ENCODE assay signal across 8 cellular contexts in the genomic region with DNA sequence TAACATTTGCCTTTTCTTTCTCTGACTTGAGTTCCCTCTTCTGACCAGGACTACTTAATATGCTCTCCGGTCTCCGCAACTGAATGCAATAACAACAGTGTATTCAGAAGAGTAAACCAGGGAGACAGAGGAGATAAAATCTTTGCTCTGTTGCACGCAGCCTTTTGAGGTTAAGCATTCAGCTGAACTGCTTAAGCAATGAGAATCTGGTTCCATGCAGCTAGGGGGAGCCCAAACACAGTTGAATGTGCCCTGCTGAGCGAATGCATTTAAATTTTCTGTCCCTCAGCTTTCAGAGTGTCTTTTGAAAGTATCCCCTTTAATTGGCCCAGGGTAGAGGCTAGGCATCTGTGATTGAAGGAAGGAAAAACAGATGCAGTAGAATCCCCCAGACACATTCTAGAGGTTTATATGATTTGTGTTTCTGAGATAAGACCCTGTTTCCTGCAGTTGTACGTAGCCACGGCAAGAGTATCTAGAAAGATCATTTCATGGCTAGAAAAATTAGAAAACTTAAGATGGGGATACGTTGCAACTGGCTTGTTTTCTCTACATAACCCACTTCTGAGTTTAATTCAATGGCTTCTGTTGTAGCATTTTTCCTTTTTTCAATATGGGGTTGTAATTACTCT.
A peak's percentile ranks its signal among the peaks of the same experiment; 100 is the strongest.
DNase-seq lines count a peak whose midpoint lies in the region; ATAC-seq and TF ChIP-seq lines count a peak whose summit lies in the region.

No MANE protein-coding gene starts in this region.

- H3K4me2 ChIP-seq in HCT116 (ENCODE audit: low read length) = no peak overlapping the region

- no peaks in the 10 kb centered on the region for H3K9me3 ChIP-seq in HCT116 (ENCODE audit: control insufficient read depth in 1 of 2, insufficient read depth in 1 of 2, low read depth in 1 of 2, low read length in 2 of 2)
- H3K9me3 ChIP-seq in colonic mucosa = no peaks in the 10 kb centered on the region
- H3K9me3 ChIP-seq in liver (ENCODE audit: control insufficient read depth in 4 of 4, low read length in 3 of 4) = no peaks in the 10 kb centered on the region
- H3K9me3 ChIP-seq in thyroid gland = no peaks in the 10 kb centered on the region

- intact Hi-C loops in HCT116 (cut with micrococcal nuclease) = no loop called here
- intact Hi-C loops in colonic mucosa (cut with DNase I) = loop anchor here (5.0 to 10.0 kb wide), 3 partner anchors 336 to 698 kb away; no protein-coding TSS in a partner anchor
- intact Hi-C loops in thyroid gland (cut with DNase I) = loop anchor here (10.0 kb wide), 1 partner anchor 706 kb away; no protein-coding TSS in a partner anchor

- RAD21 ChIA-PET in HCT116 (lab: Charles Lee; ENCODE audit: low non-redundant PET in 1 of 2, low total read pairs in 2 of 2, uncharacterized antibody in 2 of 2, unreplicated experiment in 2 of 2) = no interaction called here

- H4K20me1 ChIP-seq in HCT116 (ENCODE audit: insufficient read depth) = no peaks in the 10 kb centered on the region

- peak in 2 of 3 experiments; percentile 46 to 51; a peak in 3 of 6 replicates for TF ChIP-seq CTCF in HCT116 (IDR thresholded peaks at IDR 0.05 in 2 of 3, conservative IDR thresholded peaks at IDR 0.05 in 1 of 3; ENCODE audit: borderline replicate concordance in 1 of 3, insufficient read depth in 1 of 3, low read depth in 2 of 3, low read length in 2 of 3)
- TF ChIP-seq CTCF in colonic mucosa (IDR thresholded peaks at IDR 0.05) = peak; percentile 66
- peak; percentile 73 for TF ChIP-seq CTCF in liver (IDR thresholded peaks at IDR 0.05; ENCODE audit: low read depth, low read length, missing input control)
- peak; percentile 46 to 77 (median 66) for TF ChIP-seq CTCF in thyroid gland (IDR thresholded peaks at IDR 0.05)

- CTCF ChIA-PET in HCT116 (lab: Charles Lee) = interaction anchor here (1.6 kb wide), 1 partner anchor 507 kb away, joined by 3 read pairs; no protein-coding TSS in a partner anchor

- H3K9me2 ChIP-seq in HCT116 (ENCODE audit: insufficient read depth) = no peaks in the 10 kb centered on the region

- 20% methylated on average over 7 of the region's 7 CpGs for whole genome bisulfite sequencing in liver
- 25% methylated on average over 7 of the region's 7 CpGs for WGBS in thyroid gland, 2 donors

- TF ChIP-seq RAD21 in HCT116 (IDR thresholded peaks at IDR 0.05; ENCODE audit: low read depth) = peak; percentile 43
- peak; percentile 89 to 90 for TF ChIP-seq RAD21 in liver (IDR thresholded peaks at IDR 0.05)

- H3K36me3 ChIP-seq in HCT116 (ENCODE audit: control insufficient read depth in 1 of 2, insufficient read depth in 2 of 2, low read length in 2 of 2) (no peaks in the 10 kb centered on the region), colonic mucosa (no peaks in the 10 kb centered on the region), liver (ENCODE audit: control insufficient read depth in 4 of 4, insufficient read depth in 3 of 4, low read depth in 1 of 4, low read length in 3 of 4) (no peaks in the 10 kb centered on the region), thyroid gland (no peaks in the 10 kb centered on the region)

- DNase-seq in stimulated activated CD4-positive, alpha-beta T cell treated with anti-CD3 and anti-CD28 coated beads, Interleukin-2, amount 100 ng/mL, for 48 hours = peak; percentile 1
- DNase-seq in stimulated activated CD4-positive, alpha-beta T cell treated with anti-CD3 and anti-CD28 coated beads, Interleukin-4, amount 100 ng/mL, for 24 hours = no peak
- DNase-seq in HCT116 (ENCODE audit: low read depth, low spot score) = no peak
- peak; percentile 36 for DNase-seq in LoVo (ENCODE audit: low spot score)
- DNase-seq in RPMI7951 (ENCODE audit: low read depth) = peak; percentile 32
- DNase-seq in colonic mucosa = peak; percentile 59
- peak; percentile 40 to 66 for DNase-seq in thyroid gland

- no peak overlapping the region for H3K27ac ChIP-seq in HCT116 (ENCODE audit: low read depth, low read length)
- H3K27ac ChIP-seq in colonic mucosa = no peak overlapping the region
- H3K27ac ChIP-seq in liver (ENCODE audit: low read depth in 1 of 2, low read length in 2 of 2) = no peak overlapping the region
- H3K27ac ChIP-seq in thyroid gland = no peak overlapping the region

- H3K27me3 ChIP-seq in HCT116 (ENCODE audit: insufficient read depth, low read length) (peaks cover 8% of the 10 kb centered on the region; the same call in 1 of the 2 replicates), colonic mucosa (no peaks in the 10 kb centered on the region), liver (ENCODE audit: control insufficient read depth in 4 of 4, insufficient read depth in 4 of 4, low read length in 3 of 4) (peaks cover 0 to 9% (median 1%) of the 10 kb centered on the region in 4 donors), thyroid gland (no peaks in the 10 kb centered on the region)

- H3K4me3 ChIP-seq in HCT116 (replicated peaks in 1 of 2; ENCODE audit: low read depth in 1 of 2, low read length in 2 of 2) (no peak overlapping the region), colonic mucosa (no peak overlapping the region), liver (ENCODE audit: low read depth in 1 of 3, low read length in 3 of 3) (no peak overlapping the region), thyroid gland (replicated peaks in 1 of 3) (no peak overlapping the region)

- H3K79me2 ChIP-seq in HCT116 (ENCODE audit: insufficient read depth, low read length) = no peaks in the 10 kb centered on the region

- peak; percentile 63 for ATAC-seq in HCT116

- no peak for TF ChIP-seq POLR2A in HCT116 (IDR thresholded peaks at IDR 0.05; ENCODE audit: borderline replicate concordance, extremely low read depth, insufficient read depth, insufficient read length)
- TF ChIP-seq POLR2A in thyroid gland (IDR thresholded peaks at IDR 0.05) = no peak

- H3K9ac ChIP-seq in HCT116 (ENCODE audit: low read length) (no peak overlapping the region), colonic mucosa (ENCODE audit: low read depth in 2 of 2, low read length in 2 of 2) (no peak overlapping the region), liver (ENCODE audit: low read depth in 1 of 2, low read length in 2 of 2) (no peak overlapping the region)

- no peak overlapping the region for H2AFZ ChIP-seq in HCT116 (ENCODE audit: low read depth, low read length, poor library complexity, severe bottlenecking)

- POLR2A ChIA-PET in HCT116 (lab: Charles Lee) = no interaction called here

- no TSS peak for BruUV-seq in HCT116 (replicated peaks; lab: Mats Ljungman, UMichigan)

- H3K4me1 ChIP-seq in HCT116 (ENCODE audit: control insufficient read depth in 1 of 2, insufficient read depth in 2 of 2, low read length in 2 of 2) (no peaks in the 10 kb centered on the region), colonic mucosa (no peaks in the 10 kb centered on the region), liver (ENCODE audit: control insufficient read depth in 4 of 4, insufficient read depth in 4 of 4, low read length in 3 of 4) (no peaks in the 10 kb centered on the region), thyroid gland (no peaks in the 10 kb centered on the region)

TF ChIP-seq in HCT116, 20 proteins besides CTCF, POLR2A, EP300 and RAD21 (continues in another document):
- TF ChIP-seq SP1 (IDR thresholded peaks at IDR 0.05; ENCODE audit: low read depth) (no peak), EGR1 (IDR thresholded peaks at IDR 0.05; ENCODE audit: low read depth) (no peak), SRF (IDR thresholded peaks at IDR 0.05; ENCODE audit: low read depth) (no peak)

TF ChIP-seq in liver, 16 proteins besides CTCF, POLR2A, EP300 and RAD21:
- no peak for TF ChIP-seq HNF4G (IDR thresholded peaks at IDR 0.05)
- TF ChIP-seq HNF4A (conservative IDR thresholded peaks at IDR 0.05) = no peak
- no peak for TF ChIP-seq JUND (IDR thresholded peaks at IDR 0.05)
- TF ChIP-seq GABPA (IDR thresholded peaks at IDR 0.05 in 1 of 2, conservative IDR thresholded peaks at IDR 0.05 in 1 of 2) = no peak
- no peak for TF ChIP-seq RXRA (IDR thresholded peaks at IDR 0.05)
- TF ChIP-seq FOXA2 (IDR thresholded peaks at IDR 0.05) = no peak
- TF ChIP-seq FOXA1 (IDR thresholded peaks at IDR 0.05) = no peak

Comparison
In these comparisons a context has a peak if more than half of its experiments do, and no peak if none do; other contexts are left out.
1. DNase-seq: peak in stimulated activated CD4-positive, alpha-beta T cell treated with anti-CD3 and anti-CD28 coated beads, Interleukin-2, amount 100 ng/mL, for 48 hours (2 of 2), LoVo (single experiment), RPMI7951 (single experiment), colonic mucosa (single experiment) and thyroid gland (2 of 2); none in stimulated activated CD4-positive, alpha-beta T cell treated with anti-CD3 and anti-CD28 coated beads, Interleukin-4, amount 100 ng/mL, for 24 hours (single experiment) and HCT116 (single experiment).
2. Peak in every context shown above with its lines, with median percentiles within 50 percentile points of each other: CTCF ChIP-seq.